In the genomic region with DNA sequence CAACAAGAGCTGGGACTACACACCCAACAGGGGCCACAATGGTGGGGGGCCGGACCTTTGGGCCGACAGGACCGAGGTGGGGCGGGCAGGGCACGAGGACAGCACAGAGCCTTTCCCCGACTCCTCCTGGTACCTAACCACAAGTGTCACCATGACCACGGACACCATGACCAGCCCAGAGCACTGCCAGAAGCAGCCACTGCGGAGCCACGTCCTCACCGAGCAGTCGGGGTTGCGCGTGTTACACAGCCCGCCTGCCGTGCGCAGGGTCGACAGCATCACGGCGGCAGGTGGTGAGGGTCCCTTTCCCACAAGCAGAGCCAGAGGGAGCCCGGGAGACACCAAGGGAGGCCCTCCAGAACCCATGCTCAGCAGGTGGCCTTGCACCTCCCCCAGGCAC, we compare ENCODE assay signal across 9 cellular contexts.
"Had no signal": no experiment of that assay in that cellular context is flagged by ENCODE, and none has a peak within 500 bp of the region (broad histone marks: within the 10 kb centered on the region; RNA-seq: fewer than 3 reads in every experiment).

No MANE protein-coding gene starts in this region.

- H3K27ac ChIP-seq: GM23248, HL-60 had no signal

- H3K36me3 ChIP-seq: HAP-1 had no signal

- H3K9ac ChIP-seq: GM23248 had no signal

- H2AFZ ChIP-seq: GM23248 had no signal

- H3K4me3 ChIP-seq: GM23248, HAP-1, K562 had no signal

- H3K9me3 ChIP-seq: HAP-1 had no signal

- DNase-seq: GM23248, GOT3, H7, HFFc6 had no signal

- ATAC-seq: HCT116, HepG2, K562 had no signal
